In genomic region chr7:117755136-117755535, GRCh38 we compare ENCODE assay signal across 25 cellular contexts.
DNase-seq lines count a peak whose midpoint lies in the region; TF ChIP-seq lines count a peak whose summit lies in the region.
"Had no signal": no experiment of that assay in that cellular context is flagged by ENCODE, and none has a peak within 500 bp of the region (broad histone marks: within the 10 kb centered on the region; RNA-seq: fewer than 3 reads in every experiment).

No MANE protein-coding gene starts in this region.

- peak overlapping the region; percentile 71 for H3K27ac ChIP-seq in caudate nucleus (ENCODE audit: low read depth, low read length)
- no peak overlapping the region for H3K27ac ChIP-seq in tibial nerve
- H3K27ac ChIP-seq: A549; BLaER1 treated with 17β-estradiol and CSF1 and Interleukin-3, amounts not matched to agents 10 nM and 100 nM had no signal

- peaks cover 0 to 30% (median 0%) of the 10 kb centered on the region in 3 donors for H3K36me3 ChIP-seq in tibial nerve
- H3K36me3 ChIP-seq: BLaER1 treated with 17β-estradiol and CSF1 and Interleukin-3, amounts not matched to agents 10 nM and 100 nM; MG63 had no signal

- no peaks in the 10 kb centered on the region for H3K9me3 ChIP-seq in tibial nerve
- H3K9me3 ChIP-seq: A549; BLaER1 treated with 17β-estradiol and CSF1 and Interleukin-3, amounts not matched to agents 10 nM and 100 nM; Caco-2; MG63 had no signal

- no peak for DNase-seq in caudate nucleus (lab: John Stamatoyannopoulos, UW)
- peak; percentile 75 for DNase-seq in globus pallidus (ENCODE audit: low spot score)
- DNase-seq in pons (ENCODE audit: low spot score) = peak; percentile 83
- DNase-seq in activated CD4-positive, alpha-beta T cell treated with anti-CD3 and anti-CD28 coated beads for 48 hours = no peak
- no peak for DNase-seq in NCI-H1048 (lab: John Stamatoyannopoulos, UW)
- no peak for DNase-seq in tibial nerve (ENCODE audit: low spot score in 2 of 2)
- no peak for DNase-seq in SHP77 treated with DMSO at 0.1 percent for 48 hours (lab: John Stamatoyannopoulos, UW)
- DNase-seq: AML-193; Caco-2; CD4-positive, alpha-beta T cell; DMS 273 treated with DMSO at 0.1 percent for 48 hours; DMS79; EL; GDM1; H9; KG1; MG63; NCI-H2029; NCI-H446; NCI-H524 treated with DMSO at 0.1 percent for 48 hours; NCI-H774 had no signal

- TF ChIP-seq CTCF in tibial nerve (IDR thresholded peaks at IDR 0.05) = no peak

- no peaks in the 10 kb centered on the region for H3K27me3 ChIP-seq in tibial nerve
- H3K27me3 ChIP-seq: BLaER1 treated with 17β-estradiol and CSF1 and Interleukin-3, amounts not matched to agents 10 nM and 100 nM; MG63 had no signal

- no peak overlapping the region for H3K4me3 ChIP-seq in tibial nerve
- H3K4me3 ChIP-seq: A549; BLaER1 treated with 17β-estradiol and CSF1 and Interleukin-3, amounts not matched to agents 10 nM and 100 nM; GM12878; GM23338; MG63 had no signal

- no peak for TF ChIP-seq POLR2A in tibial nerve (IDR thresholded peaks at IDR 0.05)

- no peak for TF ChIP-seq EP300 in tibial nerve (IDR thresholded peaks at IDR 0.05)

- no peaks in the 10 kb centered on the region for H3K4me1 ChIP-seq in tibial nerve
- H3K4me1 ChIP-seq: A549, Caco-2 had no signal

- 57 to 62% methylated on average over 2 of the region's 2 CpGs for WGBS in tibial nerve, 2 donors

Comparison
In these comparisons a context has a peak if more than half of its experiments do, and no peak if none do; other contexts are left out.
1. DNase-seq: peak in globus pallidus (single experiment) and pons (single experiment); none in caudate nucleus (0 of 61), activated CD4-positive, alpha-beta T cell treated with anti-CD3 and anti-CD28 coated beads for 48 hours (single experiment), NCI-H1048 (single experiment), tibial nerve (0 of 2) and SHP77 treated with DMSO at 0.1 percent for 48 hours (single experiment).